17 cellular contexts compared by ENCODE assay signal in the genomic region with DNA sequence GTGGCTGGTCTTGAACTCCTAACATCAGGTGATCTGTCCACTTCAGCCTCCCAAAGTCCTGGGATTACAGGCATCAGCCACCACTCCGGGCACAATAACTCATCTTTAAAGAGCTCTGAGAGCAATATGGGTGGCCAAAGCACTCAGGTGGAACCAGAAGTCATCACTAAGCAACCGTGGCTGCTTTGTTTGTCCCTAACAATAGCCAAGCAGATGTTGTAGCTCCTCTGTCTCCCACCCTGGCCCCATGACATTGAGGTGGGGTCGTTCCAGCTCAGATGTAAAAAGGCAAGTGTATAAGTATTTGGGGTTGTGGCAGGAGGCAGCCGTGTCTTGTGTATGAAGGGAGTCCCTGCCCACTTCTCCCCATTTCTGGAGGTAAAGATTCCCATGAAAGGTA. TPM values are rescaled to one million over a fixed set of nuclear protein-coding genes. Genes with fewer than 3 reads are reported as not detected.
"Had no signal": no experiment of that assay in that cellular context is flagged by ENCODE, and none has a peak within 500 bp of the region (broad histone marks: within the 10 kb centered on the region; RNA-seq: fewer than 3 reads in every experiment).

No MANE protein-coding gene starts in this region.

- H3K4me3 Mint-ChIP-seq: activated CD4-positive, alpha-beta memory T cell treated with anti-CD3 and anti-CD28 coated beads for 36 hours; activated CD4-positive, alpha-beta T cell treated with anti-CD3 and anti-CD28 coated beads for 36 hours; activated CD8-positive, alpha-beta memory T cell treated with anti-CD3 and anti-CD28 coated beads, Interleukin-2, amount 10 ng/mL, durations not matched to agents 7 days and 5 days had no signal

- DNase-seq: activated naive CD4-positive, alpha-beta T cell treated with anti-CD3 and anti-CD28 coated beads, Interleukin-2, amount 50 U/mL, for 16 hours; activated T-cell treated with anti-CD3 and anti-CD28 coated beads, Interleukin-2, amount 50 U/mL, for 1 hour; erythroblast; gastrocnemius medialis; heart left ventricle; left colon; stimulated activated CD4-positive, alpha-beta T cell treated with anti-CD3 and anti-CD28 coated beads, Interleukin-4, amount 100 ng/mL, for 1 hour; transverse colon had no signal

- H3K27me3 Mint-ChIP-seq: activated CD4-positive, alpha-beta memory T cell treated with anti-CD3 and anti-CD28 coated beads for 36 hours; activated CD4-positive, alpha-beta T cell treated with anti-CD3 and anti-CD28 coated beads for 36 hours; activated CD8-positive, alpha-beta memory T cell treated with anti-CD3 and anti-CD28 coated beads, Interleukin-2, amount 10 ng/mL, durations not matched to agents 7 days and 5 days had no signal

- H3K27ac Mint-ChIP-seq: activated CD4-positive, alpha-beta T cell treated with anti-CD3 and anti-CD28 coated beads for 36 hours; activated T-helper 2 cell treated with anti-CD3 and anti-CD28 coated beads, Interferon-gamma antibody, Interleukin-2, Interleukin-4, amounts not matched to agents 10 μg/mL and 5 μg/mL and 100 μg/mL, durations not matched to agents 14 hours and 24 hours and 36 hours had no signal

- H3K36me3 Mint-ChIP-seq: activated CD4-positive, alpha-beta memory T cell treated with anti-CD3 and anti-CD28 coated beads for 36 hours; activated CD8-positive, alpha-beta memory T cell treated with anti-CD3 and anti-CD28 coated beads, Interleukin-2, amount 10 ng/mL, durations not matched to agents 7 days and 5 days had no signal

- H3K9me3 Mint-ChIP-seq: activated CD4-positive, alpha-beta memory T cell treated with anti-CD3 and anti-CD28 coated beads for 36 hours; activated T-helper 2 cell treated with anti-CD3 and anti-CD28 coated beads, Interferon-gamma antibody, Interleukin-2, Interleukin-4, amounts not matched to agents 10 μg/mL and 5 μg/mL and 100 μg/mL, durations not matched to agents 14 hours and 24 hours and 36 hours had no signal

- H3K36me3 ChIP-seq: gastrocnemius medialis, transverse colon had no signal

- H3K9me3 ChIP-seq: gastrocnemius medialis, heart left ventricle, transverse colon had no signal

- H3K27me3 ChIP-seq: gastrocnemius medialis, heart left ventricle, transverse colon had no signal

- H3K27ac ChIP-seq: gastrocnemius medialis, transverse colon had no signal

- H3K4me3 ChIP-seq: gastrocnemius medialis, heart left ventricle, lung, transverse colon had no signal

RNA-seq across cellular contexts. Expression of gene SCIMP, which starts 3.7 kb away (rescaled TPM):
- total RNA-seq: activated CD4-positive, alpha-beta memory T cell treated with anti-CD3 and anti-CD28 coated beads for 36 hours; activated CD4-positive, alpha-beta T cell treated with anti-CD3 and anti-CD28 coated beads for 36 hours; activated CD8-positive, alpha-beta memory T cell treated with anti-CD3 and anti-CD28 coated beads, Interleukin-2, amount 10 ng/mL, durations not matched to agents 7 days and 5 days; activated T-helper 2 cell treated with anti-CD3 and anti-CD28 coated beads, Interferon-gamma antibody, Interleukin-2, Interleukin-4, amounts not matched to agents 10 μg/mL and 5 μg/mL and 100 μg/mL, durations not matched to agents 14 hours and 24 hours and 36 hours; astrocyte; bronchial epithelial cell; dermis microvascular lymphatic vessel endothelial cell; myocyte had no signal
